7 cellular contexts compared by ENCODE assay signal in genomic region chr3:65896321-65896720, GRCh38.
"Had no signal": no experiment of that assay in that cellular context is flagged by ENCODE, and none has a peak within 500 bp of the region (broad histone marks: within the 10 kb centered on the region; RNA-seq: fewer than 3 reads in every experiment).

No MANE protein-coding gene starts in this region.

- H3K9me3 Mint-ChIP-seq: GM23338, HFFc6 had no signal

- H3K4me2 ChIP-seq: GM23338 had no signal

- ATAC-seq: HCT116, HepG2 had no signal

- H2AFZ ChIP-seq: GM23338 had no signal

- H3K27ac ChIP-seq: HL-60 had no signal

- H3K9me3 ChIP-seq: HAP-1 had no signal

- H3K36me3 ChIP-seq: HAP-1 had no signal

- H3K4me1 ChIP-seq: HAP-1 had no signal

- H3K4me3 ChIP-seq: GM23338, HAP-1 had no signal

- H3K27ac Mint-ChIP-seq: GM23338, HFFc6, IgD-negative memory B cell had no signal

- DNase-seq: HFFc6 had no signal

- H3K36me3 Mint-ChIP-seq: IgD-negative memory B cell had no signal

- H3K4me1 Mint-ChIP-seq: IgD-negative memory B cell had no signal

- H3K4me3 Mint-ChIP-seq: GM23338, HFFc6, IgD-negative memory B cell had no signal
